ENCODE assay signal across 1 cellular context in the genomic region with DNA sequence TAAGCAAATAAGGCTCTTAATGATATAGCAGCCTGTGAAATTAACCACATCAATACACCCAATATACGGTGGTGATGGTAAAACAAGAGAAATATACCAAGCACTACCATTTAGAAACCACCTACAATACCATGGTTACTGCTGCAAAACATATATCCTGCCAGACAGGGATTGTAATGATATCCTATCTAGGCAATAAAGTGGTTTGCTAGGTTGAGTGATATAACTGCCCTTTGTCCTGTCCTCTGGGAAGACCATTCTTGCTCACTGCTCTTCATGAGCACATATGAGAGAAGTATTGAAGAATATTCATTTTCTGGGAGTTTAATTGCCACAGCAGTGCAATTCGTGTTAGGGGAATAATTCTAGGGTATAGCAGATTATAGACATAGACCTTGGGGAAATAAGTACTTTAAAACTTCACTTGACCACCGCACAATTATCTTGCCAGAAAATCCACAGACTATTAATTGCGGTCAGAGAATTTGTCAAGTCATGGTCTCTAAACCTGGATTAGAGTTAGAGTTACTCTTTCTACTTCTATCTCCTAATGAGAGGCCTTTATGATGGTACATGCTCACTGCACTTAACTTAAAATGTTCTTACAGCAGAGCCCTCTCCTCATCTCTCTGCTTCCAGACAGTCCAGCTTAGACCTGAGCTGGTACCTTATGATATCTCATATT.
A peak's percentile ranks its signal among the peaks of the same experiment; 100 is the strongest.
TF ChIP-seq lines count a peak whose summit lies in the region.

No MANE protein-coding gene starts in this region.

TF ChIP-seq in A549, 52 proteins besides CTCF, POLR2A, EP300 and RAD21:
- TF ChIP-seq MAX (IDR thresholded peaks at IDR 0.05) (no peak), NFE2L2 (conservative IDR thresholded peaks at IDR 0.05; ENCODE audit: low read length) (peak; percentile 68), GATA3 (IDR thresholded peaks at IDR 0.05; ENCODE audit: borderline replicate concordance) (no peak), MAZ (IDR thresholded peaks at IDR 0.05; ENCODE audit: borderline replicate concordance, low read depth, low read length) (no peak), ATOH8 (CRISPR knock-in tag; IDR thresholded peaks at IDR 0.05; ENCODE audit: low read depth) (no peak), MAFK (IDR thresholded peaks at IDR 0.05; ENCODE audit: partially characterized antibody) (peak; percentile 37)
- TF ChIP-seq, protein P1, sequence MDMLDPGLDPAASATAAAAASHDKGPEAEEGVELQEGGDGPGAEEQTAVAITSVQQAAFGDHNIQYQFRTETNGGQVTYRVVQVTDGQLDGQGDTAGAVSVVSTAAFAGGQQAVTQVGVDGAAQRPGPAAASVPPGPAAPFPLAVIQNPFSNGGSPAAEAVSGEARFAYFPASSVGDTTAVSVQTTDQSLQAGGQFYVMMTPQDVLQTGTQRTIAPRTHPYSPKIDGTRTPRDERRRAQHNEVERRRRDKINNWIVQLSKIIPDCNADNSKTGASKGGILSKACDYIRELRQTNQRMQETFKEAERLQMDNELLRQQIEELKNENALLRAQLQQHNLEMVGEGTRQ (IDR thresholded peaks at IDR 0.05), result no peak
